ENCODE assay signal across 8 cellular contexts in genomic region chr11:36361901-36362391, GRCh38.
DNase-seq lines count a peak whose midpoint lies in the region; ATAC-seq lines count a peak whose summit lies in the region.

No MANE protein-coding gene starts in this region.

- H3K27me3 ChIP-seq in adipocyte (replicated peaks; ENCODE audit: control insufficient read depth, insufficient read depth, low read length) (no peaks in the 10 kb centered on the region), iPS-20b (ENCODE audit: insufficient read depth, low read length) (peaks cover 20% of the 10 kb centered on the region; the same call in 1 of the 2 replicates)

- peak overlapping the region; percentile 62 for H3K4me3 Mint-ChIP-seq in activated T-cell treated with anti-CD3 and anti-CD28 coated beads, Interleukin-2, amount 50 U/mL, for 4 hours

- no peaks in the 10 kb centered on the region for H3K36me3 ChIP-seq in adipocyte (ENCODE audit: control insufficient read depth, insufficient read depth, low read length, severe bottlenecking)
- H3K36me3 ChIP-seq in iPS-20b (ENCODE audit: insufficient read depth, low read depth, low read length) = no peaks in the 10 kb centered on the region

- H3K9me3 ChIP-seq in adipocyte (ENCODE audit: control insufficient read depth, low read length) (no peaks in the 10 kb centered on the region), iPS-20b (ENCODE audit: insufficient read depth, low read depth, low read length) (no peaks in the 10 kb centered on the region)

- H3K27me3 Mint-ChIP-seq in activated T-cell treated with anti-CD3 and anti-CD28 coated beads, Interleukin-2, amount 50 U/mL, for 4 hours (ENCODE audit: low read depth) = peaks cover 10% of the 10 kb centered on the region

- H3K4me1 ChIP-seq in adipocyte (ENCODE audit: control insufficient read depth, insufficient read depth, low read length) = peaks cover 11% of the 10 kb centered on the region
- H3K4me1 ChIP-seq in iPS-20b (ENCODE audit: insufficient read depth, low read length) = peaks cover 24% of the 10 kb centered on the region

- no peak for ATAC-seq in activated T-cell treated with anti-CD3 and anti-CD28 coated beads, Interleukin-2, amount 50 U/mL, for 4 hours
- no peak for ATAC-seq in HG03280 (IDR thresholded peaks at IDR 0.05; ENCODE audit: unreplicated experiment)
- no peak for ATAC-seq in HG03342 (IDR thresholded peaks at IDR 0.05; ENCODE audit: unreplicated experiment)
- ATAC-seq in HG02678 (IDR thresholded peaks at IDR 0.05; ENCODE audit: unreplicated experiment) = no peak

- H3K36me3 Mint-ChIP-seq in activated T-cell treated with anti-CD3 and anti-CD28 coated beads, Interleukin-2, amount 50 U/mL, for 4 hours (ENCODE audit: insufficient read depth) = no peaks in the 10 kb centered on the region

- no peak for DNase-seq in activated T-cell treated with anti-CD3 and anti-CD28 coated beads, Interleukin-2, amount 50 U/mL, for 4 hours
- DNase-seq in activated T-cell treated with anti-CD3 and anti-CD28 coated beads for 4 hours = no peak
- peak; percentile 95 for DNase-seq in adipocyte (ENCODE audit: low read depth)
- DNase-seq in ureter (ENCODE audit: low spot score) = peak; percentile 63

- H3K27ac ChIP-seq in iPS-20b (ENCODE audit: low read length) = no peak overlapping the region

- H3K4me3 ChIP-seq in adipocyte (ENCODE audit: low read length) (peak overlapping the region; percentile 62), iPS-20b (ENCODE audit: low read length) (peak overlapping the region; percentile 37; the same call in 1 of the 2 replicates)

- peaks cover 53% of the 10 kb centered on the region for H3K4me1 Mint-ChIP-seq in activated T-cell treated with anti-CD3 and anti-CD28 coated beads, Interleukin-2, amount 50 U/mL, for 4 hours (ENCODE audit: low read depth)

- H3K9ac ChIP-seq in adipocyte (ENCODE audit: low read length) (peak overlapping the region; percentile 24), iPS-20b (ENCODE audit: low read depth, low read length) (no peak overlapping the region; the same call in 1 of the 2 replicates)

- H3K9me3 Mint-ChIP-seq in activated T-cell treated with anti-CD3 and anti-CD28 coated beads, Interleukin-2, amount 50 U/mL, for 4 hours = no peaks in the 10 kb centered on the region

Comparison
In these comparisons a context has a peak if more than half of its experiments do, and no peak if none do; other contexts are left out.
1. DNase-seq: peak in adipocyte (single experiment) and ureter (single experiment); none in activated T-cell treated with anti-CD3 and anti-CD28 coated beads, Interleukin-2, amount 50 U/mL, for 4 hours (single experiment) and activated T-cell treated with anti-CD3 and anti-CD28 coated beads for 4 hours (single experiment).